Comparison of ENCODE assay signal across 8 cellular contexts in genomic region chr6:149840345-149841075, GRCh38. TPM values are rescaled to one million over a fixed set of nuclear protein-coding genes. Genes with fewer than 3 reads are reported as not detected.
DNase-seq lines count a peak whose midpoint lies in the region; ATAC-seq and TF ChIP-seq lines count a peak whose summit lies in the region.

No MANE protein-coding gene starts in this region.

- no peaks in the 10 kb centered on the region; the same call in 1 of the 3 replicates for H3K36me3 Mint-ChIP-seq in GM23338 (ENCODE audit: low read depth)
- no peaks in the 10 kb centered on the region for H3K36me3 Mint-ChIP-seq in effector memory CD8-positive, alpha-beta T cell (ENCODE audit: insufficient read depth)

- H3K27me3 ChIP-seq in GM23338 (ENCODE audit: insufficient read depth) (no peaks in the 10 kb centered on the region), mesenchymal stem cell (ENCODE audit: control insufficient read depth in 1 of 2, insufficient read depth in 1 of 2, low read length in 2 of 2) (no peaks in the 10 kb centered on the region), upper lobe of left lung (no peaks in the 10 kb centered on the region)

- WGBS in mesenchymal stem cell, result 24% methylated on average over 7 of the region's 8 CpGs
- 44 to 58% methylated on average over 6 to 8 of the region's 8 CpGs for WGBS in upper lobe of left lung, 2 donors

- no peaks in the 10 kb centered on the region for H3K9me3 Mint-ChIP-seq in GM23338
- no peaks in the 10 kb centered on the region for H3K9me3 Mint-ChIP-seq in effector memory CD8-positive, alpha-beta T cell

- no peaks in the 10 kb centered on the region for H3F3A ChIP-seq in GM23338 (replicated peaks; ENCODE audit: low read depth)

- H4K8ac ChIP-seq in mesenchymal stem cell (ENCODE audit: low read length), result peak overlapping the region; percentile 7

- H3K4ac ChIP-seq in mesenchymal stem cell (ENCODE audit: low read depth in 1 of 2, low read length in 2 of 2), result no peak overlapping the region

- no peak for TF ChIP-seq POLR2A in upper lobe of left lung (IDR thresholded peaks at IDR 0.05)

- H3K36me3 ChIP-seq in GM23338 (ENCODE audit: insufficient read depth), result no peaks in the 10 kb centered on the region
- peaks cover 4 to 30% of the 10 kb centered on the region in 2 experiments for H3K36me3 ChIP-seq in mesenchymal stem cell (ENCODE audit: control insufficient read depth in 1 of 2, insufficient read depth in 2 of 2, low read depth in 1 of 2, low read length in 2 of 2)
- peaks cover 0 to 16% (median 0%) of the 10 kb centered on the region in 4 donors for H3K36me3 ChIP-seq in upper lobe of left lung

- H3K27me3 Mint-ChIP-seq in GM23338 (ENCODE audit: insufficient read depth, low read depth, poor library complexity), result peaks cover 8% of the 10 kb centered on the region
- peaks cover 6 to 34% of the 10 kb centered on the region in 2 donors for H3K27me3 Mint-ChIP-seq in effector memory CD8-positive, alpha-beta T cell

- H3K79me2 ChIP-seq in GM23338 (replicated peaks; ENCODE audit: insufficient read depth), result no peaks in the 10 kb centered on the region

- no peaks in the 10 kb centered on the region for H3K4me1 ChIP-seq in GM23338 (ENCODE audit: insufficient read depth)
- peaks cover 8% of the 10 kb centered on the region for H3K4me1 ChIP-seq in mesenchymal stem cell (ENCODE audit: control insufficient read depth, insufficient read depth, low read depth, low read length)
- H3K4me1 ChIP-seq in upper lobe of left lung, result peaks cover 0 to 5% (median 0%) of the 10 kb centered on the region in 4 donors

- no peak overlapping the region for H3K4me2 ChIP-seq in GM23338
- H3K4me2 ChIP-seq in mesenchymal stem cell (ENCODE audit: low read length, poor library complexity, severe bottlenecking), result no peak overlapping the region

- no peaks in the 10 kb centered on the region for H3K9me3 ChIP-seq in mesenchymal stem cell (ENCODE audit: control insufficient read depth, low read length)
- no peaks in the 10 kb centered on the region for H3K9me3 ChIP-seq in upper lobe of left lung

- H3K23ac ChIP-seq in mesenchymal stem cell (ENCODE audit: low read length in 2 of 2), result no peak overlapping the region

- H2BK12ac ChIP-seq in mesenchymal stem cell (ENCODE audit: low read length in 2 of 2), result no peak overlapping the region

- no peak overlapping the region for H3K14ac ChIP-seq in mesenchymal stem cell (ENCODE audit: low read length in 2 of 2)

- H2AFZ ChIP-seq in GM23338, result no peak overlapping the region
- no peak overlapping the region for H2AFZ ChIP-seq in mesenchymal stem cell (ENCODE audit: low read depth, low read length)

- ATAC-seq in GM23338 (peak; percentile 100), upper lobe of left lung (ENCODE audit: low FRiP score in 2 of 2) (peak; percentile 75 to 91), GM19397 (IDR thresholded peaks at IDR 0.05; ENCODE audit: unreplicated experiment) (no peak)
- ATAC-seq in effector memory CD8-positive, alpha-beta T cell (replicated peaks), result no peak

- no peaks in the 10 kb centered on the region; the same call in 2 of the 3 replicates for H3K4me1 Mint-ChIP-seq in GM23338
- no peaks in the 10 kb centered on the region for H3K4me1 Mint-ChIP-seq in effector memory CD8-positive, alpha-beta T cell (ENCODE audit: low read depth in 2 of 2)

- no peaks in the 10 kb centered on the region for H3K9me2 ChIP-seq in GM23338 (ENCODE audit: insufficient read depth)

- H3K4me3 ChIP-seq in AG10803 (ENCODE audit: low read length) (no peak overlapping the region), GM23338 (no peak overlapping the region), mesenchymal stem cell (ENCODE audit: insufficient read depth in 1 of 2, low read depth in 1 of 2, low read length in 2 of 2) (no peak overlapping the region), upper lobe of left lung (no peak overlapping the region)

- H3K18ac ChIP-seq in mesenchymal stem cell (ENCODE audit: low read depth in 1 of 2, low read length in 2 of 2), result peak overlapping the region in 1 of 2 experiments; percentile 0

- TF ChIP-seq CTCF in AG10803 (conservative IDR thresholded peaks at IDR 0.05; ENCODE audit: low read length) (peak; percentile 55), GM23338 (conservative IDR thresholded peaks at IDR 0.05; ENCODE audit: low read depth in 2 of 2) (peak; percentile 72 to 91), upper lobe of left lung (IDR thresholded peaks at IDR 0.05) (peak; percentile 36 to 72 (median 54))

- no peak overlapping the region for H2BK5ac ChIP-seq in mesenchymal stem cell (ENCODE audit: low read depth, low read length, poor library complexity, severe bottlenecking)

- H2BK120ac ChIP-seq in mesenchymal stem cell (ENCODE audit: low read depth, low read length), result no peak overlapping the region

- DNase-seq in AG10803 (ENCODE audit: low read depth) (peak; percentile 90), GM23338 (ENCODE audit: low spot score) (peak; percentile 86), NCI-H2227 treated with DMSO at 0.1 percent for 48 hours (lab: John Stamatoyannopoulos, UW) (peak; percentile 14), mesenchymal stem cell (peak; percentile 69), upper lobe of left lung (peak in 1 of 2 donors; percentile 78)
- DNase-seq in activated CD4-positive, alpha-beta T cell treated with anti-CD3 and anti-CD28 coated beads, Interleukin-2, amount 50 U/mL, for 48 hours, result peak; percentile 62 to 71
- peak; percentile 9 to 23 (median 9) for DNase-seq in effector memory CD8-positive, alpha-beta T cell

- no peak overlapping the region for H3K4me3 Mint-ChIP-seq in GM23338
- H3K4me3 Mint-ChIP-seq in effector memory CD8-positive, alpha-beta T cell, result no peak overlapping the region

- no peak overlapping the region for H2AK5ac ChIP-seq in mesenchymal stem cell (ENCODE audit: low read length, severe bottlenecking)

- H3K9ac ChIP-seq in mesenchymal stem cell (ENCODE audit: low read length), result peak overlapping the region; percentile 40

- no peak overlapping the region for H4K91ac ChIP-seq in mesenchymal stem cell (ENCODE audit: low read length)

- H3K27ac Mint-ChIP-seq in GM23338, result no peak overlapping the region
- H3K27ac Mint-ChIP-seq in effector memory CD8-positive, alpha-beta T cell, result no peak overlapping the region

- peaks cover 4% of the 10 kb centered on the region for H3K79me1 ChIP-seq in mesenchymal stem cell (replicated peaks; ENCODE audit: low read length, poor library complexity, severe bottlenecking)

- no peak overlapping the region for H2BK15ac ChIP-seq in mesenchymal stem cell (ENCODE audit: low read depth, poor library complexity, severe bottlenecking)

- H3K27ac ChIP-seq in GM23338 (ENCODE audit: low read depth), result no peak overlapping the region
- H3K27ac ChIP-seq in mesenchymal stem cell (ENCODE audit: low read length, poor library complexity, severe bottlenecking), result no peak overlapping the region
- H3K27ac ChIP-seq in upper lobe of left lung, result no peak overlapping the region

- no peaks in the 10 kb centered on the region; the same call in 1 of the 2 replicates for H4K20me1 ChIP-seq in GM23338 (replicated peaks; ENCODE audit: insufficient read depth)

- no peak for TF ChIP-seq EP300 in upper lobe of left lung (IDR thresholded peaks at IDR 0.05)

TF ChIP-seq in GM23338, 12 proteins besides CTCF, POLR2A, EP300 and RAD21 (continues in another document):
- no peak for TF ChIP-seq ZNF331 (CRISPR knock-in tag; IDR thresholded peaks at IDR 0.05; ENCODE audit: low read depth)
- TF ChIP-seq ETS1 (IDR thresholded peaks at IDR 0.05), result no peak

RNA-seq across cellular contexts. Expression of gene LRP11, which starts 23.6 kb away (rescaled TPM):
- total RNA-seq in GM23338 (2014; rRNA removed; shearing (Covaris generic)), result 31.5 and 37.1 TPM in 2 replicates
- 9.3 and 10.8 TPM in 2 replicates for polyA plus RNA-seq in GM23338 (2016; fragmentation: Nextera tagmentation; extraction: Ambion mirVana)
- polyA plus RNA-seq in mesenchymal stem cell (2013, experiment 1 of 2), result 47.8 TPM
- polyA plus RNA-seq in mesenchymal stem cell (2013, experiment 2 of 2), result 47.1 TPM
- total RNA-seq in upper lobe of left lung, result 100 to 1,000 TPM in 1 of 6 donors, 10 to 100 TPM in 5; 30.2 to 104 (median 39.9) TPM

RNA-seq across cellular contexts. Expression of gene RAET1E, which starts 57.4 kb away (rescaled TPM):
- total RNA-seq in GM23338 (2014; rRNA removed; shearing (Covaris generic)), result not detected in 2 replicates
- not detected in 2 replicates for polyA plus RNA-seq in GM23338 (2016; fragmentation: Nextera tagmentation; extraction: Ambion mirVana)
- 0.21 TPM for polyA plus RNA-seq in mesenchymal stem cell (2013, experiment 1 of 2)
- polyA plus RNA-seq in mesenchymal stem cell (2013, experiment 2 of 2), result 0.25 TPM
- 1 to 10 TPM in 3 of 6 donors, under 1 TPM in 2, not detected in 1; 0.30 to 2.3 (median 1.4) TPM for total RNA-seq in upper lobe of left lung

Comparison
In these comparisons a context has a peak if more than half of its experiments do, and no peak if none do; other contexts are left out.
1. ATAC-seq: peak in GM23338 (single experiment) and upper lobe of left lung (2 of 2); none in effector memory CD8-positive, alpha-beta T cell (single experiment) and GM19397 (single experiment).
2. Peak in every context shown above with its lines, with median percentiles within 50 percentile points of each other: CTCF ChIP-seq.